11 cellular contexts compared by ENCODE assay signal in genomic region chr19:39647918-39648317, GRCh38. TPM values are rescaled to one million over a fixed set of nuclear protein-coding genes. Genes with fewer than 3 reads are reported as not detected.
"Had no signal": no experiment of that assay in that cellular context is flagged by ENCODE, and none has a peak within 500 bp of the region (broad histone marks: within the 10 kb centered on the region; RNA-seq: fewer than 3 reads in every experiment).

No MANE protein-coding gene starts in this region.

- H3K9ac ChIP-seq: KMS-11 had no signal

- DNase-seq: H9, HCEC 1CT, HFFc6, IMR-90, KBM-7 had no signal

- FAIRE-seq: H1, H54, HTR-8/SVneo had no signal

- H3K4me2 ChIP-seq: GM23338, KMS-11 had no signal

- H3K4me3 ChIP-seq: GM23338 had no signal

- H3K27ac ChIP-seq: KMS-11 had no signal

- ATAC-seq: GM23338 had no signal

- H2AFZ ChIP-seq: GM23338 had no signal

RNA-seq across cellular contexts. Expression of gene LGALS16, which starts 7.8 kb away (rescaled TPM):
- total RNA-seq: GM23338, H1, H9, HFFc6, HT-29, IMR-90 had no signal
- polyA plus RNA-seq: GM23338, H1, IMR-90 had no signal

RNA-seq across cellular contexts. Expression of gene LGALS13, which starts 45.6 kb away (rescaled TPM):
- total RNA-seq: GM23338, H1, H9, HFFc6, HT-29, IMR-90 had no signal
- polyA plus RNA-seq: GM23338, H1, IMR-90 had no signal

RNA-seq across cellular contexts. Expression of gene LGALS14, which starts 56.4 kb away (rescaled TPM):
- total RNA-seq: GM23338, H9, HFFc6, HT-29, IMR-90 had no signal
- polyA plus RNA-seq: GM23338, IMR-90 had no signal
